ENCODE assay signal across 8 cellular contexts in the genomic region with DNA sequence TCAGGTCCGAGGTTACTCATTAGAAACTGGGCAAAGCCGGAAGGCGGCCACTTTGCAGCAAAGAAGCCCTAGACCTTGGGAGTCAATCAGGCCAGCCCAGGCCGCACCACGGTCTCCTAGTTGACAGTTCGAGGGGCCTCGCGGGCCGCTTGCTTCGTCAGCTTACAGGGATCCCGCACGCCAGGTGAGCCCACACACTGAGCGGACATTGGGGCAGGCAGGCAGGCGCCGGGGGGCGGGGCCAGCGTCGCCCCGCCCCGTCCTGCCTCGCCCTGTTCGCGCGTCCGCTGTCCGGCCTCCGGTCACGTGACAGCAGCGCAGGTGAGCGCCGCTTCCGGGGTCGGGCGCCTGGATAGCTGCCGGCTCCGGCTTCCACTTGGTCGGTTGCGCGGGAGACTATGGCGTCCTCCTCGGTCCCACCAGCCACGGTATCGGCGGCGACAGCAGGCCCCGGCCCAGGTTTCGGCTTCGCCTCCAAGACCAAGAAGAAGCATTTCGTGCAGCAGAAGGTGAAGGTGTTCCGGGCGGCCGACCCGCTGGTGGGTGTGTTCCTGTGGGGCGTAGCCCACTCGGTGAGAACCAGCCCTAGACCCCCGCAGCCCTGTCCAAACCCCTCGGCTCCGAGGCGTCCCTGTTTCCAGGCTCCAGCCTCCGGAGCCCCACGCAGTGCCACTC. TPM values are rescaled to one million over a fixed set of nuclear protein-coding genes. Genes with fewer than 3 reads are reported as not detected.
DNase-seq lines count a peak whose midpoint lies in the region; ATAC-seq and TF ChIP-seq lines count a peak whose summit lies in the region.

A gene (plus strand): TSS at position 301 of the 675 bp plus-strand sequence. CDS start 98 bp downstream, at position 399.

- ATAC-seq in GM19035 (IDR thresholded peaks at IDR 0.05; ENCODE audit: unreplicated experiment) (peak; percentile 94), HG03196 (IDR thresholded peaks at IDR 0.05; ENCODE audit: unreplicated experiment) (peak; percentile 85), left lobe of liver (peak; percentile 97)

- H3K36me3 Mint-ChIP-seq in activated CD4-positive, alpha-beta T cell treated with anti-CD3 and anti-CD28 coated beads, Interleukin-2, amount 10 ng/mL, durations not matched to agents 24 days and 14 days (ENCODE audit: low read depth), result peaks cover 12% of the 10 kb centered on the region

- no peak for TF ChIP-seq CTCF in coronary artery (IDR thresholded peaks at IDR 0.05)

- peak within 1 kb of the TSS; percentile 77 for H3K27ac ChIP-seq in coronary artery

- H3K27ac Mint-ChIP-seq in activated CD4-positive, alpha-beta T cell treated with anti-CD3 and anti-CD28 coated beads, Interleukin-2, amount 10 ng/mL, durations not matched to agents 24 days and 14 days, result peak within 1 kb of the TSS; percentile 76

- intact Hi-C loops in activated CD4-positive, alpha-beta T cell treated with anti-CD3 and anti-CD28 coated beads, Interleukin-2, amount 10 ng/mL, durations not matched to agents 24 days and 14 days (cut with micrococcal nuclease), result loop anchor here (1.0 to 2.0 kb wide), 6 partner anchors 13 to 112 kb away; a partner anchor contains a TSS

- peaks cover under 1% of the 10 kb centered on the region for H3K27me3 Mint-ChIP-seq in activated CD4-positive, alpha-beta T cell treated with anti-CD3 and anti-CD28 coated beads, Interleukin-2, amount 10 ng/mL, durations not matched to agents 24 days and 14 days

- peak within 1 kb of the TSS; percentile 74 for H3K4me3 ChIP-seq in coronary artery

- peaks cover 25% of the 10 kb centered on the region for H3K4me1 Mint-ChIP-seq in activated CD4-positive, alpha-beta T cell treated with anti-CD3 and anti-CD28 coated beads, Interleukin-2, amount 10 ng/mL, durations not matched to agents 24 days and 14 days

- no peaks in the 10 kb centered on the region for H3K9me3 Mint-ChIP-seq in activated CD4-positive, alpha-beta T cell treated with anti-CD3 and anti-CD28 coated beads, Interleukin-2, amount 10 ng/mL, durations not matched to agents 24 days and 14 days

- H3K4me3 Mint-ChIP-seq in activated CD4-positive, alpha-beta T cell treated with anti-CD3 and anti-CD28 coated beads, Interleukin-2, amount 10 ng/mL, durations not matched to agents 24 days and 14 days, result peak within 1 kb of the TSS; percentile 89

- DNase-seq in AG20443 (ENCODE audit: low spot score) (peak; percentile 91), NCI-H526 (lab: John Stamatoyannopoulos, UW) (peak; percentile 67 to 92), coronary artery (ENCODE audit: low spot score) (peak; percentile 86), left lobe of liver (ENCODE audit: low spot score) (peak; percentile 88)
- peak; percentile 94 for DNase-seq in activated CD4-positive, alpha-beta T cell treated with anti-CD3 and anti-CD28 coated beads, Interleukin-2, amount 10 ng/mL, durations not matched to agents 24 days and 14 days
- DNase-seq in stimulated activated CD4-positive, alpha-beta T cell treated with anti-CD3 and anti-CD28 coated beads, Interleukin-2, amount 100 ng/mL, for 24 hours, result peak; percentile 76 to 84

RNA-seq across cellular contexts. Expression of the gene that starts here (rescaled TPM):
- 21.5 and 23.0 TPM in 2 replicates for total RNA-seq in activated CD4-positive, alpha-beta T cell treated with anti-CD3 and anti-CD28 coated beads, Interleukin-2, amount 10 ng/mL, durations not matched to agents 24 days and 14 days
- total RNA-seq in left lobe of liver, result 11.8 TPM

Comparison
In these comparisons a context has a peak if more than half of its experiments do, and no peak if none do; other contexts are left out.
1. Peak in every context shown above with its lines: DNase-seq, ATAC-seq, H3K4me3 ChIP-seq and H3K27ac ChIP-seq.